In genomic region chr21:39022035-39022900, GRCh38 we compare ENCODE assay signal across 10 cellular contexts.
DNase-seq lines count a peak whose midpoint lies in the region; ATAC-seq and TF ChIP-seq lines count a peak whose summit lies in the region.
"Had no signal": no experiment of that assay in that cellular context is flagged by ENCODE, and none has a peak within 500 bp of the region (broad histone marks: within the 10 kb centered on the region; RNA-seq: fewer than 3 reads in every experiment).

No MANE protein-coding gene starts in this region.

- no peaks in the 10 kb centered on the region for H3K9me3 Mint-ChIP-seq in Caco-2 (ENCODE audit: unreplicated experiment)
- H3K9me3 Mint-ChIP-seq: activated T-cell treated with anti-CD3 and anti-CD28 coated beads, Interleukin-2, amount 50 U/mL, for 4 hours had no signal

- intact Hi-C loops in Caco-2 (cut with micrococcal nuclease; ENCODE audit: unreplicated experiment): no loop called here
- intact Hi-C loops in sigmoid colon (cut with DNase I): no loop called here

- H4K20me1 ChIP-seq in fibroblast of lung (ENCODE audit: control insufficient read depth, extremely low read depth, insufficient read depth, low read length): no peaks in the 10 kb centered on the region

- H3K4me1 ChIP-seq in Caco-2 (peaks cover 14% of the 10 kb centered on the region), fibroblast of lung (ENCODE audit: control insufficient read depth, extremely low read depth, insufficient read depth, low read length) (peaks cover 27% of the 10 kb centered on the region), sigmoid colon (peaks cover 0 to 22% (median 18%) of the 10 kb centered on the region in 4 donors)

- BruUV-seq in Caco-2 (replicated peaks; lab: Mats Ljungman, UMichigan): no TSS peak

- peaks cover 24% of the 10 kb centered on the region for H3K4me1 Mint-ChIP-seq in Caco-2 (ENCODE audit: low read depth, unreplicated experiment)

- H2AFZ ChIP-seq in fibroblast of lung (ENCODE audit: low read length): no peak overlapping the region

- H3K9me3 ChIP-seq in Caco-2 (0 out of 2 replicates have a peak, but pooled peaks cover 3% of the 10 kb centered on the region), fibroblast of lung (ENCODE audit: control insufficient read depth, insufficient read depth, low read depth, low read length) (no peaks in the 10 kb centered on the region), sigmoid colon (no peaks in the 10 kb centered on the region)
- H3K9me3 ChIP-seq: BE2C had no signal

- no peak overlapping the region for H3K4me3 Mint-ChIP-seq in Caco-2 (ENCODE audit: unreplicated experiment)
- H3K4me3 Mint-ChIP-seq: activated T-cell treated with anti-CD3 and anti-CD28 coated beads, Interleukin-2, amount 50 U/mL, for 4 hours had no signal

- no peaks in the 10 kb centered on the region for H3K27me3 Mint-ChIP-seq in Caco-2 (ENCODE audit: insufficient read depth, unreplicated experiment)

- no peak for TF ChIP-seq POLR2A in sigmoid colon (IDR thresholded peaks at IDR 0.05)

- 75 to 82% methylated on average over 22 of the region's 22 CpGs for WGBS in sigmoid colon, 2 donors

- DNase-seq in Caco-2 (no peak), NCI-H2107 (lab: John Stamatoyannopoulos, UW) (peak; percentile 99), fibroblast of lung (ENCODE audit: low read depth in 2 of 2) (no peak), sigmoid colon (peak; percentile 64)
- DNase-seq: activated T-cell treated with anti-CD3 and anti-CD28 coated beads, Interleukin-2, amount 50 U/mL, for 4 hours; BE2C had no signal

- POLR2A ChIA-PET in Caco-2 (lab: Charles Lee): interaction anchor here (0.6 kb wide), 1 partner anchor 12 kb away, joined by 4 read pairs; no protein-coding TSS in a partner anchor

- H3K27me3 ChIP-seq in Caco-2 (replicated peaks; ENCODE audit: control insufficient read depth, insufficient read depth, low read length) (no peaks in the 10 kb centered on the region), fibroblast of lung (ENCODE audit: control insufficient read depth, insufficient read depth, low read length) (no peaks in the 10 kb centered on the region), sigmoid colon (no peaks in the 10 kb centered on the region)
- H3K27me3 ChIP-seq: BE2C had no signal

- no peak overlapping the region for H3K9ac ChIP-seq in fibroblast of lung (ENCODE audit: insufficient read depth, low read length)

- H3K79me2 ChIP-seq in fibroblast of lung (ENCODE audit: control insufficient read depth, insufficient read depth, low read length): no peaks in the 10 kb centered on the region

- H3K4me3 ChIP-seq in Caco-2 (ENCODE audit: low read depth, low read length): no peak overlapping the region
- H3K4me3 ChIP-seq in fibroblast of lung (replicated peaks in 1 of 4; ENCODE audit: control extremely low read depth in 1 of 4, insufficient read depth in 1 of 4, low read depth in 3 of 4, low read length in 4 of 4): no peak overlapping the region
- H3K4me3 ChIP-seq in sigmoid colon: no peak overlapping the region

- TF ChIP-seq CTCF in Caco-2 (IDR thresholded peaks at IDR 0.05; ENCODE audit: insufficient read depth in 1 of 2, low read depth in 1 of 2, low read length in 1 of 2, severe bottlenecking in 1 of 2, unreplicated experiment in 1 of 2) (no peak), fibroblast of lung (conservative IDR thresholded peaks at IDR 0.05 in 1 of 2, IDR thresholded peaks at IDR 0.05 in 1 of 2; ENCODE audit: low read depth in 1 of 2, low read length in 2 of 2) (no peak), sigmoid colon (IDR thresholded peaks at IDR 0.05) (no peak)

- H3K4me2 ChIP-seq in fibroblast of lung (ENCODE audit: extremely low read depth, insufficient read depth, low read length): no peak overlapping the region

- CTCF ChIA-PET in Caco-2 (lab: Charles Lee): interaction anchor here (0.9 kb wide), 1 partner anchor 64 kb away, joined by 5 read pairs; no protein-coding TSS in a partner anchor

- ATAC-seq in HG03432 (IDR thresholded peaks at IDR 0.05; ENCODE audit: unreplicated experiment) (no peak), GM21381 (IDR thresholded peaks at IDR 0.05; ENCODE audit: unreplicated experiment) (no peak), GM18868 (IDR thresholded peaks at IDR 0.05; ENCODE audit: unreplicated experiment) (no peak), GM21360 (IDR thresholded peaks at IDR 0.05; ENCODE audit: unreplicated experiment) (no peak)
- ATAC-seq: activated T-cell treated with anti-CD3 and anti-CD28 coated beads, Interleukin-2, amount 50 U/mL, for 4 hours had no signal

- H3K27ac ChIP-seq in fibroblast of lung (ENCODE audit: insufficient read depth, low read length) (peak overlapping the region; percentile 94), sigmoid colon (peak overlapping the region; percentile 3 to 75 (median 48))

- no peaks in the 10 kb centered on the region for H3K36me3 Mint-ChIP-seq in Caco-2 (ENCODE audit: insufficient read depth, unreplicated experiment)

- TF ChIP-seq EP300 in sigmoid colon (IDR thresholded peaks at IDR 0.05): no peak

- peak overlapping the region; percentile 80 for H3K27ac Mint-ChIP-seq in Caco-2 (ENCODE audit: unreplicated experiment)

- no peaks in the 10 kb centered on the region; the same call in 1 of the 2 replicates for H3K36me3 ChIP-seq in Caco-2 (ENCODE audit: control insufficient read depth, insufficient read depth, low read length)
- no peaks in the 10 kb centered on the region for H3K36me3 ChIP-seq in fibroblast of lung (ENCODE audit: control insufficient read depth, insufficient read depth, low read length)
- H3K36me3 ChIP-seq in sigmoid colon: no peaks in the 10 kb centered on the region
- H3K36me3 ChIP-seq: BE2C had no signal

Comparison
In these comparisons a context has a peak if more than half of its experiments do, and no peak if none do; other contexts are left out.
1. DNase-seq: peak in NCI-H2107 (single experiment) and sigmoid colon (single experiment); none in Caco-2 (0 of 2) and fibroblast of lung (0 of 2).